In genomic region chr2:38147333-38148121, GRCh38 we compare ENCODE assay signal across 2 cellular contexts.
A peak's percentile ranks its signal among the peaks of the same experiment; 100 is the strongest.
TF ChIP-seq lines count a peak whose summit lies in the region.

No MANE protein-coding gene starts in this region.

TF ChIP-seq in HEK293, 187 proteins besides CTCF, POLR2A, EP300 and RAD21 (continued from another document):
- TF ChIP-seq PRDM10 (tag by site-specific recombination; IDR thresholded peaks at IDR 0.05) (no peak), ZNF580 (tag by site-specific recombination; IDR thresholded peaks at IDR 0.05) (peak; percentile 19; the same call in 1 of the 2 replicates), ZSCAN23 (tag by site-specific recombination; IDR thresholded peaks at IDR 0.05) (no peak), REPIN1 (tag by site-specific recombination; IDR thresholded peaks at IDR 0.05; ENCODE audit: low read depth) (no peak), ZBTB26 (tag by site-specific recombination; optimal IDR thresholded peaks at IDR 0.05) (no peak)

TF ChIP-seq in SK-N-SH, 30 proteins besides CTCF, POLR2A, EP300 and RAD21 (continued from another document):
- TF ChIP-seq IRF3 (IDR thresholded peaks at IDR 0.05; ENCODE audit: low read depth, low read length) (no peak), SMC3 (IDR thresholded peaks at IDR 0.05; ENCODE audit: low read depth, low read length) (no peak), REST (IDR thresholded peaks at IDR 0.05; ENCODE audit: low read depth, low read length) (no peak), GATA2 (CRISPR knock-in tag; IDR thresholded peaks at IDR 0.05) (no peak), USF2 (IDR thresholded peaks at IDR 0.05; ENCODE audit: borderline replicate concordance, low read depth, low read length) (no peak), NRF1 (IDR thresholded peaks at IDR 0.05; ENCODE audit: low read depth, low read length) (no peak), FOXM1 (IDR thresholded peaks at IDR 0.05; ENCODE audit: low read depth) (peak; percentile 71; the same call in 1 of the 2 replicates), USF1 (IDR thresholded peaks at IDR 0.05; ENCODE audit: borderline replicate concordance, low read depth) (no peak), NFIC (IDR thresholded peaks at IDR 0.05; ENCODE audit: borderline replicate concordance) (peak; percentile 57; the same call in 1 of the 2 replicates), RXRA (IDR thresholded peaks at IDR 0.05; ENCODE audit: borderline replicate concordance, low read depth) (0 out of 2 replicates have a peak, but pooled peaks have one; percentile 38), ZBTB33 (IDR thresholded peaks at IDR 0.05; ENCODE audit: borderline replicate concordance, low read depth) (no peak; the same call in 1 of the 2 replicates), RFX5 (IDR thresholded peaks at IDR 0.05; ENCODE audit: low read length) (no peak)
